In the genomic region with DNA sequence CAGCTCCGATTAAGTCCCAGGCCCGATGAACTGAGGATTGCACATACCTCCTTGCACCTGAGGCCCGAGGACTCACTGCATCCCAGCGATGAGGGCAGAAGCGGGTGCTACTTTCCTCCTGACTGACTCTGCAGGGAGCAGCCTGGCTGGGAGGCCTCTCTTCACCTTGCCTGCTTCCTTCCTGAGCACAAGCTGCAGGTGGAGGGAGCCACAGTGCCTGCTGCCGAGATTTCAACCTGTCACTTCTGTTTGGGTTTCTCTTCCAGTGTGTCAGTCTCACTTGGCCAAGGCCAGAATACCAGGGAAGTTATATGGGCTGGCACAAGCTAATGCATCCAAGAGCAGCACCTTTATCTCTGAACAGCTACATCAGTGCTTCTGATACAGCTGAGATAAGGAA, we compare ENCODE assay signal across 20 cellular contexts.
"Had no signal": no experiment of that assay in that cellular context is flagged by ENCODE, and none has a peak within 500 bp of the region (broad histone marks: within the 10 kb centered on the region; RNA-seq: fewer than 3 reads in every experiment).

No MANE protein-coding gene starts in this region.

- ATAC-seq: HepG2, T-cell had no signal

- H3K27ac Mint-ChIP-seq: T-cell had no signal

- DNase-seq: IMR-90, Karpas-422, KG1, MM.1S, NCI-H1105 treated with DMSO at 0.1 percent for 48 hours, NCI-H1417 treated with DMSO at 0.1 percent for 48 hours, NCI-H146, NCI-H1694 treated with DMSO at 0.1 percent for 48 hours, NCI-H1930, NCI-H2081, NCI-H2107, NCI-H2227 treated with DMSO at 0.1 percent for 48 hours, NCI-H526, NCI-H82, Right ventricle myocardium superior, RPMI8226, SIG-M5, SW 1271, T-cell had no signal

- H3K4me3 Mint-ChIP-seq: T-cell had no signal

- H3K4me1 Mint-ChIP-seq: T-cell had no signal

- H3K36me3 Mint-ChIP-seq: T-cell had no signal
